In the genomic region with DNA sequence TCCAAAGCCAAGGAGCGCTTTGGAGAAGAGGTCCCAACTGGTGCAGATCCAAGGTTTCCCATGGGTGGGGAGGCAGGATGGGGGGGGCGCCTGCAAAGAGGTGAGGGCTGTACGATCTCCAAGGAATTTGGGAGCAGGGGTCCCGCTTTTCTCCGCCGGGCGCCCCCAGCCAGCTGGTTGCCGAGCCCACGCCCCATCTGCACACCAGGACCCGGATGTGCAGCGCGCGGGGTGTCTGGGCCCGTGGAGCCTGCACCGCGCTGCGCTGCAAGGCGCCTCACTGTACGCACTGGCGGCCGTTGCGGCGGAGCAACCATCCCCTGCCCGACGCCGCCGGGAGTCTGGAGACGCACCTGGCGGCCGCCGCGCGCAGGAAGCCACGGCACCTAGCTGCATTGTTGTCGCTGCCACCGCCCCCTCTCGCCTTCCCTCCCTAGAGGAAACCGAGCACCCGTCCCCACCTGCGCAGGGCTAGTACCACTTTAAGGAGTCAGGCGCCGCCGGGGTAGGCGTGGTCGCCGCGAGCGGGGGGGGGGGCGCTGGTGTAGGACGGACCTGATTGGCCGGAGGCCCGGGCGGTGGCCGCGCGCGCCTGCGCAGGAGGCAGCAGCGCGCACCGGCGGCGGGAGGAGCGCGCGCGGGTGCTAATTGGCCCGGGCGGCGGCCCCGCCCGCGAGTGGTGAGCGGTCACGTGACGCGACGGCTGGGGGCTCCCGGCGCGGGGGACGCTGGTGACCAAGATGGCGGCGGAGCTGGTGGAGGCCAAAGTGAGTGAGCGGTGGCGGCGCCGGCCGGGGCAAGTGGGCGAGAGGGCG, we compare ENCODE assay signal across 1 cellular context.
A peak's percentile ranks its signal among the peaks of the same experiment; 100 is the strongest.
TF ChIP-seq lines count a peak whose summit lies in the region.

A gene with protein sequence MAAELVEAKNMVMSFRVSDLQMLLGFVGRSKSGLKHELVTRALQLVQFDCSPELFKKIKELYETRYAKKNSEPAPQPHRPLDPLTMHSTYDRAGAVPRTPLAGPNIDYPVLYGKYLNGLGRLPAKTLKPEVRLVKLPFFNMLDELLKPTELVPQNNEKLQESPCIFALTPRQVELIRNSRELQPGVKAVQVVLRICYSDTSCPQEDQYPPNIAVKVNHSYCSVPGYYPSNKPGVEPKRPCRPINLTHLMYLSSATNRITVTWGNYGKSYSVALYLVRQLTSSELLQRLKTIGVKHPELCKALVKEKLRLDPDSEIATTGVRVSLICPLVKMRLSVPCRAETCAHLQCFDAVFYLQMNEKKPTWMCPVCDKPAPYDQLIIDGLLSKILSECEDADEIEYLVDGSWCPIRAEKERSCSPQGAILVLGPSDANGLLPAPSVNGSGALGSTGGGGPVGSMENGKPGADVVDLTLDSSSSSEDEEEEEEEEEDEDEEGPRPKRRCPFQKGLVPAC (plus strand): TSS at position 716 of the 815 bp plus-strand sequence. CDS start 25 bp downstream, at position 741.

TF ChIP-seq in HEK293, 187 proteins besides CTCF, POLR2A, EP300 and RAD21 (continued from another document and continues in another):
- TF ChIP-seq, protein P1, sequence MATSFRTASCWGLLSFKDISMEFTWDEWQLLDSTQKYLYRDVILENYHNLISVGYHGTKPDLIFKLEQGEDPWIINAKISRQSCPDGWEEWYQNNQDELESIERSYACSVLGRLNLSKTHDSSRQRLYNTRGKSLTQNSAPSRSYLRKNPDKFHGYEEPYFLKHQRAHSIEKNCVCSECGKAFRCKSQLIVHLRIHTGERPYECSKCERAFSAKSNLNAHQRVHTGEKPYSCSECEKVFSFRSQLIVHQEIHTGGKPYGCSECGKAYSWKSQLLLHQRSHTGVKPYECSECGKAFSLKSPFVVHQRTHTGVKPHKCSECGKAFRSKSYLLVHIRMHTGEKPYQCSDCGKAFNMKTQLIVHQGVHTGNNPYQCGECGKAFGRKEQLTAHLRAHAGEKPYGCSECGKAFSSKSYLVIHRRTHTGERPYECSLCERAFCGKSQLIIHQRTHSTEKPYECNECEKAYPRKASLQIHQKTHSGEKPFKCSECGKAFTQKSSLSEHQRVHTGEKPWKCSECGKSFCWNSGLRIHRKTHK (tag by site-specific recombination; IDR thresholded peaks at IDR 0.05): no peak
- TF ChIP-seq ZNF112 (tag by site-specific recombination; IDR thresholded peaks at IDR 0.05) (no peak), HOXD13 (CRISPR knock-in tag; IDR thresholded peaks at IDR 0.05; ENCODE audit: borderline replicate concordance) (no peak), ZFP69B (tag by site-specific recombination; IDR thresholded peaks at IDR 0.05) (peak; percentile 98), ZNF10 (tag by site-specific recombination; IDR thresholded peaks at IDR 0.05) (no peak; the same call in 1 of the 2 replicates), ZNF791 (tag by site-specific recombination; IDR thresholded peaks at IDR 0.05) (no peak), ZNF596 (tag by site-specific recombination; IDR thresholded peaks at IDR 0.05) (no peak), GFI1B (tag by site-specific recombination; IDR thresholded peaks at IDR 0.05) (no peak), RBAK (tag by site-specific recombination; IDR thresholded peaks at IDR 0.05) (no peak), SALL2 (tag by site-specific recombination; IDR thresholded peaks at IDR 0.05; ENCODE audit: borderline replicate concordance) (no peak), ZNF292 (tag by site-specific recombination; IDR thresholded peaks at IDR 0.05; ENCODE audit: borderline replicate concordance, low read depth) (no peak), ZEB2 (tag by site-specific recombination; IDR thresholded peaks at IDR 0.05) (peak; percentile 94), ZNF747 (tag by site-specific recombination; IDR thresholded peaks at IDR 0.05) (no peak), ZNF214 (tag by site-specific recombination; IDR thresholded peaks at IDR 0.05; ENCODE audit: borderline replicate concordance) (no peak), ZNF416 (tag by site-specific recombination; IDR thresholded peaks at IDR 0.05) (no peak), TRIM28 (IDR thresholded peaks at IDR 0.05; ENCODE audit: borderline replicate concordance, low read length) (no peak), ZNF660 (tag by site-specific recombination; IDR thresholded peaks at IDR 0.05) (0 out of 2 replicates have a peak, but pooled peaks have one; percentile 18), ZNF121 (tag by site-specific recombination; IDR thresholded peaks at IDR 0.05) (no peak), SP2 (tag by site-specific recombination; IDR thresholded peaks at IDR 0.05) (peak; percentile 64), ZNF664 (tag by site-specific recombination; IDR thresholded peaks at IDR 0.05) (no peak), ZNF394 (tag by site-specific recombination; IDR thresholded peaks at IDR 0.05; ENCODE audit: borderline replicate concordance) (no peak), ZNF324 (tag by site-specific recombination; IDR thresholded peaks at IDR 0.05) (no peak), ZNF629 (tag by site-specific recombination; IDR thresholded peaks at IDR 0.05) (0 out of 2 replicates have a peak, but pooled peaks have one; percentile 31), KLF8 (tag by site-specific recombination; IDR thresholded peaks at IDR 0.05) (peak; percentile 83; the same call in 1 of the 2 replicates), ZNF843 (tag by site-specific recombination; IDR thresholded peaks at IDR 0.05) (peak; percentile 46; the same call in 1 of the 2 replicates), ZNF202 (tag by site-specific recombination; IDR thresholded peaks at IDR 0.05; ENCODE audit: borderline replicate concordance) (no peak), ZNF350 (tag by site-specific recombination; IDR thresholded peaks at IDR 0.05) (no peak), REPIN1 (tag by site-specific recombination; IDR thresholded peaks at IDR 0.05; ENCODE audit: low read depth) (no peak), ZNF138 (tag by site-specific recombination; IDR thresholded peaks at IDR 0.05; ENCODE audit: borderline replicate concordance) (no peak), ZNF423 (tag by site-specific recombination; IDR thresholded peaks at IDR 0.05) (peak; percentile 82), ZNF146 (tag by site-specific recombination; IDR thresholded peaks at IDR 0.05) (no peak), ZNF544 (tag by site-specific recombination; IDR thresholded peaks at IDR 0.05) (no peak), PRDM1 (tag by site-specific recombination; IDR thresholded peaks at IDR 0.05) (no peak), ZBTB21 (tag by site-specific recombination; IDR thresholded peaks at IDR 0.05) (no peak), ZNF501 (tag by site-specific recombination; IDR thresholded peaks at IDR 0.05) (0 out of 2 replicates have a peak, but pooled peaks have one; percentile 63), ZNF132 (tag by site-specific recombination; IDR thresholded peaks at IDR 0.05; ENCODE audit: borderline replicate concordance) (no peak), ZNF155 (tag by site-specific recombination; IDR thresholded peaks at IDR 0.05) (no peak), ZNF239 (tag by site-specific recombination; IDR thresholded peaks at IDR 0.05) (0 out of 2 replicates have a peak, but pooled peaks have one; percentile 52), ZNF133 (tag by site-specific recombination; IDR thresholded peaks at IDR 0.05) (no peak; the same call in 1 of the 2 replicates), ZNF335 (tag by site-specific recombination; conservative IDR thresholded peaks at IDR 0.05) (peak; percentile 79), ZNF174 (tag by site-specific recombination; IDR thresholded peaks at IDR 0.05) (no peak)
- TF ChIP-seq, protein P2, sequence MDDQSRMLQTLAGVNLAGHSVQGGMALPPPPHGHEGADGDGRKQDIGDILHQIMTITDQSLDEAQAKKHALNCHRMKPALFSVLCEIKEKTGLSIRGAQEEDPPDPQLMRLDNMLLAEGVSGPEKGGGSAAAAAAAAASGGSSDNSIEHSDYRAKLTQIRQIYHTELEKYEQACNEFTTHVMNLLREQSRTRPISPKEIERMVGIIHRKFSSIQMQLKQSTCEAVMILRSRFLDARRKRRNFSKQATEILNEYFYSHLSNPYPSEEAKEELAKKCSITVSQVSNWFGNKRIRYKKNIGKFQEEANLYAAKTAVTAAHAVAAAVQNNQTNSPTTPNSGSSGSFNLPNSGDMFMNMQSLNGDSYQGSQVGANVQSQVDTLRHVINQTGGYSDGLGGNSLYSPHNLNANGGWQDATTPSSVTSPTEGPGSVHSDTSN (CRISPR knock-in tag; IDR thresholded peaks at IDR 0.05): no peak; the same call in 1 of the 2 replicates
- TF ChIP-seq, protein P3, sequence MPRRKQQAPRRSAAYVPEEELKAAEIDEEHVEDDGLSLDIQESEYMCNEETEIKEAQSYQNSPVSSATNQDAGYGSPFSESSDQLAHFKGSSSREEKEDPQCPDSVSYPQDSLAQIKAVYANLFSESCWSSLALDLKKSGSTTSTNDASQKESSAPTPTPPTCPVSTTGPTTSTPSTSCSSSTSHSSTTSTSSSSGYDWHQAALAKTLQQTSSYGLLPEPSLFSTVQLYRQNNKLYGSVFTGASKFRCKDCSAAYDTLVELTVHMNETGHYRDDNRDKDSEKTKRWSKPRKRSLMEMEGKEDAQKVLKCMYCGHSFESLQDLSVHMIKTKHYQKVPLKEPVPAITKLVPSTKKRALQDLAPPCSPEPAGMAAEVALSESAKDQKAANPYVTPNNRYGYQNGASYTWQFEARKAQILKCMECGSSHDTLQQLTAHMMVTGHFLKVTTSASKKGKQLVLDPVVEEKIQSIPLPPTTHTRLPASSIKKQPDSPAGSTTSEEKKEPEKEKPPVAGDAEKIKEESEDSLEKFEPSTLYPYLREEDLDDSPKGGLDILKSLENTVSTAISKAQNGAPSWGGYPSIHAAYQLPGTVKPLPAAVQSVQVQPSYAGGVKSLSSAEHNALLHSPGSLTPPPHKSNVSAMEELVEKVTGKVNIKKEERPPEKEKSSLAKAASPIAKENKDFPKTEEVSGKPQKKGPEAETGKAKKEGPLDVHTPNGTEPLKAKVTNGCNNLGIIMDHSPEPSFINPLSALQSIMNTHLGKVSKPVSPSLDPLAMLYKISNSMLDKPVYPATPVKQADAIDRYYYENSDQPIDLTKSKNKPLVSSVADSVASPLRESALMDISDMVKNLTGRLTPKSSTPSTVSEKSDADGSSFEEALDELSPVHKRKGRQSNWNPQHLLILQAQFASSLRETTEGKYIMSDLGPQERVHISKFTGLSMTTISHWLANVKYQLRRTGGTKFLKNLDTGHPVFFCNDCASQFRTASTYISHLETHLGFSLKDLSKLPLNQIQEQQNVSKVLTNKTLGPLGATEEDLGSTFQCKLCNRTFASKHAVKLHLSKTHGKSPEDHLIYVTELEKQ (tag by site-specific recombination; IDR thresholded peaks at IDR 0.05; ENCODE audit: borderline replicate concordance): no peak
- TF ChIP-seq, protein P4, sequence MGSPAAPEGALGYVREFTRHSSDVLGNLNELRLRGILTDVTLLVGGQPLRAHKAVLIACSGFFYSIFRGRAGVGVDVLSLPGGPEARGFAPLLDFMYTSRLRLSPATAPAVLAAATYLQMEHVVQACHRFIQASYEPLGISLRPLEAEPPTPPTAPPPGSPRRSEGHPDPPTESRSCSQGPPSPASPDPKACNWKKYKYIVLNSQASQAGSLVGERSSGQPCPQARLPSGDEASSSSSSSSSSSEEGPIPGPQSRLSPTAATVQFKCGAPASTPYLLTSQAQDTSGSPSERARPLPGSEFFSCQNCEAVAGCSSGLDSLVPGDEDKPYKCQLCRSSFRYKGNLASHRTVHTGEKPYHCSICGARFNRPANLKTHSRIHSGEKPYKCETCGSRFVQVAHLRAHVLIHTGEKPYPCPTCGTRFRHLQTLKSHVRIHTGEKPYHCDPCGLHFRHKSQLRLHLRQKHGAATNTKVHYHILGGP (tag by site-specific recombination; IDR thresholded peaks at IDR 0.05): no peak
- TF ChIP-seq, protein P5, sequence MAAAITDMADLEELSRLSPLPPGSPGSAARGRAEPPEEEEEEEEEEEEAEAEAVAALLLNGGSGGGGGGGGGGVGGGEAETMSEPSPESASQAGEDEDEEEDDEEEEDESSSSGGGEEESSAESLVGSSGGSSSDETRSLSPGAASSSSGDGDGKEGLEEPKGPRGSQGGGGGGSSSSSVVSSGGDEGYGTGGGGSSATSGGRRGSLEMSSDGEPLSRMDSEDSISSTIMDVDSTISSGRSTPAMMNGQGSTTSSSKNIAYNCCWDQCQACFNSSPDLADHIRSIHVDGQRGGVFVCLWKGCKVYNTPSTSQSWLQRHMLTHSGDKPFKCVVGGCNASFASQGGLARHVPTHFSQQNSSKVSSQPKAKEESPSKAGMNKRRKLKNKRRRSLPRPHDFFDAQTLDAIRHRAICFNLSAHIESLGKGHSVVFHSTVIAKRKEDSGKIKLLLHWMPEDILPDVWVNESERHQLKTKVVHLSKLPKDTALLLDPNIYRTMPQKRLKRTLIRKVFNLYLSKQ (tag by site-specific recombination; IDR thresholded peaks at IDR 0.05; ENCODE audit: borderline replicate concordance): no peak
- TF ChIP-seq, protein P6, sequence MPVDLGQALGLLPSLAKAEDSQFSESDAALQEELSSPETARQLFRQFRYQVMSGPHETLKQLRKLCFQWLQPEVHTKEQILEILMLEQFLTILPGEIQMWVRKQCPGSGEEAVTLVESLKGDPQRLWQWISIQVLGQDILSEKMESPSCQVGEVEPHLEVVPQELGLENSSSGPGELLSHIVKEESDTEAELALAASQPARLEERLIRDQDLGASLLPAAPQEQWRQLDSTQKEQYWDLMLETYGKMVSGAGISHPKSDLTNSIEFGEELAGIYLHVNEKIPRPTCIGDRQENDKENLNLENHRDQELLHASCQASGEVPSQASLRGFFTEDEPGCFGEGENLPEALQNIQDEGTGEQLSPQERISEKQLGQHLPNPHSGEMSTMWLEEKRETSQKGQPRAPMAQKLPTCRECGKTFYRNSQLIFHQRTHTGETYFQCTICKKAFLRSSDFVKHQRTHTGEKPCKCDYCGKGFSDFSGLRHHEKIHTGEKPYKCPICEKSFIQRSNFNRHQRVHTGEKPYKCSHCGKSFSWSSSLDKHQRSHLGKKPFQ (tag by site-specific recombination; IDR thresholded peaks at IDR 0.05): 0 out of 2 replicates have a peak, but pooled peaks have one; percentile 24
- TF ChIP-seq, protein P7, sequence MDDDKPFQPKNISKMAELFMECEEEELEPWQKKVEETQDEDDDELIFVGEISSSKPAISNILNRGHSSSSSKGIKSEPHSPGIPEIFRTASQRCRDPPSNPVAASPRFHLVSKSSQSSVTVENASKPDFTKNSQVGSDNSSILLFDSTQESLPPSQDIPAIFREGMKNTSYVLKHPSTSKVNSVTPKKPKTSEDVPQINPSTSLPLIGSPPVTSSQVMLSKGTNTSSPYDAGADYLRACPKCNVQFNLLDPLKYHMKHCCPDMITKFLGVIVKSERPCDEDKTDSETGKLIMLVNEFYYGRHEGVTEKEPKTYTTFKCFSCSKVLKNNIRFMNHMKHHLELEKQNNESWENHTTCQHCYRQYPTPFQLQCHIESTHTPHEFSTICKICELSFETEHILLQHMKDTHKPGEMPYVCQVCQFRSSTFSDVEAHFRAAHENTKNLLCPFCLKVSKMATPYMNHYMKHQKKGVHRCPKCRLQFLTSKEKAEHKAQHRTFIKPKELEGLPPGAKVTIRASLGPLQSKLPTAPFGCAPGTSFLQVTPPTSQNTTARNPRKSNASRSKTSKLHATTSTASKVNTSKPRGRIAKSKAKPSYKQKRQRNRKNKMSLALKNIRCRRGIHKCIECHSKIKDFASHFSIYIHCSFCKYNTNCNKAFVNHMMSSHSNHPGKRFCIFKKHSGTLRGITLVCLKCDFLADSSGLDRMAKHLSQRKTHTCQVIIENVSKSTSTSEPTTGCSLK (tag by site-specific recombination; IDR thresholded peaks at IDR 0.05): no peak
- TF ChIP-seq, protein P8, sequence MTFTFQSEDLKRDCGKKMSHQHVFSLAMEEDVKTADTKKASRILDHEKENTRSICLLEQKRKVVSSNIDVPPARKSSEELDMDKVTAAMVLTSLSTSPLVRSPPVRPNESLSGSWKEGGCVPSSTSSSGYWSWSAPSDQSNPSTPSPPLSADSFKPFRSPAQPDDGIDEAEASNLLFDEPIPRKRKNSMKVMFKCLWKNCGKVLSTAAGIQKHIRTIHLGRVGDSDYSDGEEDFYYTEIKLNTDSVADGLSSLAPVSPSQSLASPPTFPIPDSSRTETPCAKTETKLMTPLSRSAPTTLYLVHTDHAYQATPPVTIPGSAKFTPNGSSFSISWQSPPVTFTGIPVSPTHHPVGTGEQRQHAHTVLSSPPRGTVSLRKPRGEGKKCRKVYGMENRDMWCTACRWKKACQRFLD (tag by site-specific recombination; IDR thresholded peaks at IDR 0.05): no peak
